14 cellular contexts compared by ENCODE assay signal in the genomic region with DNA sequence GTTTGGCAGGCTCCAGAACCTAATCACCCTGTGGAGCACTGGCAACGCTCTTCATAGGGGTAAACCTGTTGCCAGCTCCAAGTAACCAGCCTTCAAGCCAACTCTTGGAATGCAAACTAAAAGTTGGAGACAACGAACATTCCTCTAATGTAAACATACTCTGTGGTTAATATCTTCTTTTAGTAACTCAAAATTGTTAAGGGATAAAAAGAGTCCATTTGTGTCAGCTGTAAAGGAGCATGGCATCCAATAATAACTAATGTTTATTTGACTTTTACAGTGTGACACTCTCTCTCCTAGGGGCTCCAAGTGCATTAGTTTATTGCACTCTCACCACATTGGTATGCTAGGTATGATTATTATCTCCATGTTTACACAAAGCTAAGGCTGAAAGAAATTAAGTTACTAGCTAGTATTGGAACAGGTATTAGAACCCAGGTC. TPM values are rescaled to one million over a fixed set of nuclear protein-coding genes. Genes with fewer than 3 reads are reported as not detected.
DNase-seq lines count a peak whose midpoint lies in the region; ATAC-seq and TF ChIP-seq lines count a peak whose summit lies in the region.
"Had no signal": no experiment of that assay in that cellular context is flagged by ENCODE, and none has a peak within 500 bp of the region (broad histone marks: within the 10 kb centered on the region; RNA-seq: fewer than 3 reads in every experiment).

No MANE protein-coding gene starts in this region.

- H3K4ac ChIP-seq in mesendoderm (ENCODE audit: low read depth, low read length), result no peak overlapping the region

- H3K9me3 Mint-ChIP-seq in effector memory CD8-positive, alpha-beta T cell, result no peaks in the 10 kb centered on the region
- H3K9me3 Mint-ChIP-seq: activated naive CD4-positive, alpha-beta T cell treated with anti-CD3 and anti-CD28 coated beads, Interleukin-2, amount 50 U/mL, for 24 hours; CD4-positive, CD25-positive, alpha-beta regulatory T cell; naive thymus-derived CD4-positive, alpha-beta T cell; stimulated activated naive CD8-positive, alpha-beta T cell treated with anti-CD3 and anti-CD28 coated beads, Interleukin-15, Interleukin-2, amounts not matched to agents 100 ng/mL and 50 ng/mL, for 24 hours had no signal

- in situ Hi-C loops in G401 (cut with HindIII; ENCODE audit: low sequenced_read_pairs), result no loop called here

- H3K27ac Mint-ChIP-seq in effector memory CD8-positive, alpha-beta T cell, result no peak overlapping the region
- H3K27ac Mint-ChIP-seq: activated naive CD4-positive, alpha-beta T cell treated with anti-CD3 and anti-CD28 coated beads, Interleukin-2, amount 50 U/mL, for 24 hours; CD4-positive, CD25-positive, alpha-beta regulatory T cell; naive thymus-derived CD4-positive, alpha-beta T cell; stimulated activated naive CD8-positive, alpha-beta T cell treated with anti-CD3 and anti-CD28 coated beads, Interleukin-15, Interleukin-2, amounts not matched to agents 100 ng/mL and 50 ng/mL, for 24 hours had no signal

- H2BK120ac ChIP-seq in mesendoderm (ENCODE audit: low read depth, low read length), result no peak overlapping the region

- H3K27me3 Mint-ChIP-seq in effector memory CD8-positive, alpha-beta T cell, result peaks cover 20 to 25% of the 10 kb centered on the region in 2 donors

- H3K4me3 Mint-ChIP-seq in effector memory CD8-positive, alpha-beta T cell, result no peak overlapping the region
- H3K4me3 Mint-ChIP-seq: activated naive CD4-positive, alpha-beta T cell treated with anti-CD3 and anti-CD28 coated beads, Interleukin-2, amount 50 U/mL, for 24 hours; CD4-positive, CD25-positive, alpha-beta regulatory T cell; naive thymus-derived CD4-positive, alpha-beta T cell; stimulated activated naive CD8-positive, alpha-beta T cell treated with anti-CD3 and anti-CD28 coated beads, Interleukin-15, Interleukin-2, amounts not matched to agents 100 ng/mL and 50 ng/mL, for 24 hours had no signal

- TF ChIP-seq CTCF in upper lobe of left lung (IDR thresholded peaks at IDR 0.05), result no peak

- no peaks in the 10 kb centered on the region for H3K36me3 ChIP-seq in mesendoderm (ENCODE audit: control insufficient read depth, insufficient read depth, low read length)
- H3K36me3 ChIP-seq in upper lobe of left lung, result no peaks in the 10 kb centered on the region
- H3K36me3 ChIP-seq: gastrocnemius medialis had no signal

- H3K4me2 ChIP-seq in mesendoderm (ENCODE audit: low read length), result no peak overlapping the region

- no peak overlapping the region for H3K23ac ChIP-seq in mesendoderm (ENCODE audit: low read length)

- no peak overlapping the region for H3K4me3 ChIP-seq in mesendoderm (ENCODE audit: low read length)
- no peak overlapping the region for H3K4me3 ChIP-seq in upper lobe of left lung
- H3K4me3 ChIP-seq: gastrocnemius medialis had no signal

- DNase-seq in G401 (ENCODE audit: low spot score) (peak; percentile 28), M059J (ENCODE audit: low read depth) (peak; percentile 96), cerebellar cortex (ENCODE audit: low spot score) (peak; percentile 59), mesendoderm (peak; percentile 80), upper lobe of left lung (no peak), C1 segment of cervical spinal cord (lab: John Stamatoyannopoulos, UW) (no peak)
- no peak for DNase-seq in effector memory CD8-positive, alpha-beta T cell
- DNase-seq: CD4-positive, CD25-positive, alpha-beta regulatory T cell; gastrocnemius medialis; naive thymus-derived CD4-positive, alpha-beta T cell; retina had no signal

- H3K9ac ChIP-seq in mesendoderm (ENCODE audit: low read length), result no peak overlapping the region

- WGBS in mesendoderm (ENCODE audit: extremely low coverage, insufficient coverage, low lambda C conversion rate), result no CpG with 5 or more reads among the region's 2 CpGs
- 43 to 53% methylated on average over 2 of the region's 2 CpGs for WGBS in upper lobe of left lung, 2 donors

- peaks cover 39% of the 10 kb centered on the region for H3K4me1 ChIP-seq in mesendoderm (ENCODE audit: control insufficient read depth, low read depth, low read length)
- H3K4me1 ChIP-seq in upper lobe of left lung, result peaks cover 12 to 32% (median 17%) of the 10 kb centered on the region in 4 donors

- H3K27me3 ChIP-seq in mesendoderm (ENCODE audit: insufficient read depth, low read length, poor library complexity) (no peaks in the 10 kb centered on the region), upper lobe of left lung (peaks cover 0 to 7% (median 0%) of the 10 kb centered on the region in 4 donors)
- H3K27me3 ChIP-seq: gastrocnemius medialis had no signal

- no peak overlapping the region for H2AK5ac ChIP-seq in mesendoderm (ENCODE audit: low read length)

- peaks cover 0 to 7% of the 10 kb centered on the region in 2 donors for H3K4me1 Mint-ChIP-seq in effector memory CD8-positive, alpha-beta T cell (ENCODE audit: low read depth in 2 of 2)

- no peaks in the 10 kb centered on the region for H3K9me3 ChIP-seq in upper lobe of left lung
- H3K9me3 ChIP-seq: gastrocnemius medialis had no signal

- no peak for ATAC-seq in effector memory CD8-positive, alpha-beta T cell (replicated peaks)
- ATAC-seq in upper lobe of left lung (ENCODE audit: low FRiP score in 2 of 2) (no peak), GM19395 (IDR thresholded peaks at IDR 0.05; ENCODE audit: unreplicated experiment) (no peak)
- ATAC-seq: gastrocnemius medialis; naive thymus-derived CD4-positive, alpha-beta T cell had no signal

- no peak overlapping the region for H2BK15ac ChIP-seq in mesendoderm (replicated peaks; ENCODE audit: low read depth)

- TF ChIP-seq EP300 in upper lobe of left lung (IDR thresholded peaks at IDR 0.05), result no peak

- H4K5ac ChIP-seq in mesendoderm (ENCODE audit: low read length), result no peak overlapping the region

- H3K36me3 Mint-ChIP-seq in effector memory CD8-positive, alpha-beta T cell (ENCODE audit: insufficient read depth), result no peaks in the 10 kb centered on the region
- H3K36me3 Mint-ChIP-seq: activated naive CD4-positive, alpha-beta T cell treated with anti-CD3 and anti-CD28 coated beads, Interleukin-2, amount 50 U/mL, for 24 hours; CD4-positive, CD25-positive, alpha-beta regulatory T cell; naive thymus-derived CD4-positive, alpha-beta T cell had no signal

- H3K18ac ChIP-seq in mesendoderm (ENCODE audit: low read length), result peak overlapping the region; percentile 24

- TF ChIP-seq POLR2A in upper lobe of left lung (IDR thresholded peaks at IDR 0.05), result no peak

- H3K79me2 ChIP-seq in mesendoderm (ENCODE audit: control insufficient read depth, insufficient read depth, low read length), result peaks cover 5% of the 10 kb centered on the region

- no peak overlapping the region for H4K8ac ChIP-seq in mesendoderm (ENCODE audit: low read depth, low read length)

- H3K27ac ChIP-seq in mesendoderm (ENCODE audit: low read depth, low read length) (no peak overlapping the region), upper lobe of left lung (no peak overlapping the region)
- H3K27ac ChIP-seq: gastrocnemius medialis had no signal

- H3K79me1 ChIP-seq in mesendoderm (ENCODE audit: low read length), result peaks cover 2% of the 10 kb centered on the region

- no peak overlapping the region for H3K56ac ChIP-seq in mesendoderm (ENCODE audit: low read length)

- H2BK5ac ChIP-seq in mesendoderm (ENCODE audit: low read length), result no peak overlapping the region

RNA-seq across cellular contexts. Expression of gene AMOTL1, which starts 31.0 kb away (rescaled TPM):
- 33.0 and 45.9 TPM in 2 replicates for total RNA-seq in G401 (2014; rRNA removed; shearing (Covaris generic))
- total RNA-seq in M059J (2014; rRNA removed; shearing (Covaris generic)), result 12.7 and 18.9 TPM in 2 replicates
- polyA plus RNA-seq in mesendoderm (2013, experiment 1 of 2), result 37.8 TPM
- 36.9 TPM for polyA plus RNA-seq in mesendoderm (2013, experiment 2 of 2)
- 10 to 100 TPM; 30.4 to 54.7 (median 46.1) TPM for total RNA-seq in upper lobe of left lung

Comparison
In these comparisons a context has a peak if more than half of its experiments do, and no peak if none do; other contexts are left out.
1. DNase-seq: peak in G401 (single experiment), M059J (single experiment), cerebellar cortex (single experiment) and mesendoderm (single experiment); none in effector memory CD8-positive, alpha-beta T cell (0 of 3), upper lobe of left lung (0 of 2) and C1 segment of cervical spinal cord (0 of 14).